9 cellular contexts compared by ENCODE assay signal in the genomic region with DNA sequence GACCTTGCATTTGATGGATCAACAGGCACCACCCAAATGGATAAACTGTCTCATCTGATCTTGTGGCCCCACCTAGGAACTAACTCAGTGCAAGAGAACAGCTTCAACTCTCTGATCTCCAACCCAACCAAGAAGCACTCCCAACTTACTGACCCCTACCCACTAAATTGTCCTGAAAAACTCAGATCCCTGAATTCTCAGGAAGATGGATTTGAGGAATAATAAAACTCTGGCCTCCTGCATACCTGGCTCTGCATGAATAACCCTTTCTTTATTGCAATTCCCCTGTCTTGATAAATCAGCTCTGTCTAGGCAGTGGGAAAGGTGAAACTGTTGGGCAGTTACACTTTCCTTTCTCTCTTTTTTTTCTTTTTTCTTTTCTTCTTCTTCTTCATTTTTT.
"Had no signal": no experiment of that assay in that cellular context is flagged by ENCODE, and none has a peak within 500 bp of the region (broad histone marks: within the 10 kb centered on the region; RNA-seq: fewer than 3 reads in every experiment).

No MANE protein-coding gene starts in this region.

- FAIRE-seq: H1 had no signal

- DNase-seq: GM23248, GOT3, H7, H9, HCEC 1CT, HFFc6 had no signal

- ATAC-seq: GM23338, HCT116 had no signal
